12 cellular contexts compared by ENCODE assay signal in genomic region chr11:35042906-35043305, GRCh38.
"Had no signal": no experiment of that assay in that cellular context is flagged by ENCODE, and none has a peak within 500 bp of the region (broad histone marks: within the 10 kb centered on the region; RNA-seq: fewer than 3 reads in every experiment).

No MANE protein-coding gene starts in this region.

- ATAC-seq: activated CD8-positive, alpha-beta T cell treated with anti-CD3 and anti-CD28 coated beads, Interleukin-2, amount 10 ng/mL, durations not matched to agents 7 days and 5 days; left colon; pancreas had no signal

- H3K4me3 Mint-ChIP-seq: activated CD8-positive, alpha-beta T cell treated with anti-CD3 and anti-CD28 coated beads, Interleukin-2, amount 10 ng/mL, durations not matched to agents 7 days and 5 days; activated naive CD4-positive, alpha-beta T cell treated with anti-CD3 and anti-CD28 coated beads for 36 hours had no signal

- H3K4me3 ChIP-seq: pancreas, smooth muscle cell, transverse colon had no signal

- DNase-seq: activated CD4-positive, alpha-beta T cell treated with anti-CD3 and anti-CD28 coated beads for 1 hour; activated CD8-positive, alpha-beta memory T cell treated with anti-CD3 and anti-CD28 coated beads, Interleukin-2, amount 50 U/mL, for 48 hours; activated CD8-positive, alpha-beta T cell treated with anti-CD3 and anti-CD28 coated beads, Interleukin-2, amount 10 ng/mL, durations not matched to agents 7 days and 5 days; activated naive CD4-positive, alpha-beta T cell treated with anti-CD3 and anti-CD28 coated beads for 36 hours; central memory CD4-positive, alpha-beta T cell; effector memory CD4-positive, alpha-beta T cell; left colon; pancreas; retina; transverse colon had no signal

- H3K36me3 ChIP-seq: pancreas, transverse colon had no signal

- H3K27ac Mint-ChIP-seq: activated CD8-positive, alpha-beta T cell treated with anti-CD3 and anti-CD28 coated beads, Interleukin-2, amount 10 ng/mL, durations not matched to agents 7 days and 5 days; activated naive CD4-positive, alpha-beta T cell treated with anti-CD3 and anti-CD28 coated beads for 36 hours had no signal

- H3K27ac ChIP-seq: epithelial cell of prostate, pancreas, transverse colon had no signal

- H3K9me3 ChIP-seq: pancreas, transverse colon had no signal

- H3K27me3 ChIP-seq: pancreas, transverse colon had no signal
